Comparison of ENCODE assay signal across 23 cellular contexts in the genomic region with DNA sequence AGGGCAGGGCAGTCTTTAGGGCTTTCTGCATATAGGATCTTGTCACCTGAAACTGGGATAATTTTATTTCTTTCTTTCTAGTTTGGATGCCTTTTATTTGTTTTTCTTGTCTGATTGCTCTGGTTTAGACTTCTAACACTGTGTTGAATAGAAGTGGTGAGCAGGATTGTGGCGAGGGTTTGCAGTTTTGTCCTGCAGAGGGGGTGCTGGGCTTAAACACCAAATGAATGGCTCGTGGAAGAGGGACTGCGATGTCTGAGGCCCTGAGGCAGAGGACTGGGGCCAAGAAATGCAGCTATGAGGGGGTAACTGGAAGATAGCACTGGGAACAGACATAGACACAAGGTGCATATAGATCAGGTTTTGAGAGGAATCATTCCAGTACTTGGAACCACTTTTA. TPM values are rescaled to one million over a fixed set of nuclear protein-coding genes. Genes with fewer than 3 reads are reported as not detected.
DNase-seq lines count a peak whose midpoint lies in the region; ATAC-seq and TF ChIP-seq lines count a peak whose summit lies in the region.
"Had no signal": no experiment of that assay in that cellular context is flagged by ENCODE, and none has a peak within 500 bp of the region (broad histone marks: within the 10 kb centered on the region; RNA-seq: fewer than 3 reads in every experiment).

No MANE protein-coding gene starts in this region.

- no peak overlapping the region for H3K4me3 ChIP-seq in BE2C (ENCODE audit: low read depth, low read length)
- H3K4me3 ChIP-seq in CD4-positive, alpha-beta memory T cell (ENCODE audit: low read length in 2 of 2) = no peak overlapping the region
- H3K4me3 ChIP-seq: cardiac muscle cell, SJSA1, tibial nerve had no signal

- no peak for DNase-seq in BE2C
- no peak for DNase-seq in CD4-positive, alpha-beta memory T cell
- no peak for DNase-seq in activated T-helper 1 cell treated with anti-CD3 and anti-CD28 coated beads, Interleukin-12 subunit alpha, Interleukin-12 subunit beta, Interleukin-2, Interleukin-4 antibody, amounts not matched to agents 30 ng/mL and 10 ng/mL and 1 ng/mL, durations not matched to agents 14 hours and 24 hours and 36 hours (ENCODE audit: low spot score)
- no peak for DNase-seq in foreskin keratinocyte
- no peak for DNase-seq in AG08396 (ENCODE audit: low spot score)
- no peak for DNase-seq in dedifferentiated amniotic fluid mesenchymal stem cell (ENCODE audit: extremely low spot score)
- no peak for DNase-seq in nucleus accumbens (lab: John Stamatoyannopoulos, UW)
- DNase-seq: activated effector memory CD4-positive, alpha-beta T cell treated with Interleukin-2 at 50 U/mL for 16 hours; DMS79 treated with DMSO at 0.1 percent for 48 hours; effector CD4-positive, alpha-beta T cell; KG1; mesendoderm; MV-4-11; NCI-H1930; NCI-H226; stimulated activated naive CD4-positive, alpha-beta T cell treated with Interleukin-2 at 50 U/mL for 16 hours; T-helper 17 cell had no signal

- POLR2A ChIA-PET in CD4-positive, alpha-beta memory T cell (lab: Charles Lee; ENCODE audit: partially characterized antibody) = no interaction called here

- peaks cover 29 to 32% of the 10 kb centered on the region in 2 donors for H3K36me3 Mint-ChIP-seq in CD4-positive, alpha-beta memory T cell
- peaks cover 43% of the 10 kb centered on the region for H3K36me3 Mint-ChIP-seq in activated T-helper 1 cell treated with anti-CD3 and anti-CD28 coated beads, Interleukin-12 subunit alpha, Interleukin-12 subunit beta, Interleukin-2, Interleukin-4 antibody, amounts not matched to agents 30 ng/mL and 10 ng/mL and 1 ng/mL, durations not matched to agents 14 hours and 24 hours and 36 hours (ENCODE audit: low read depth)

- H3K4me1 ChIP-seq in BE2C (no peaks in the 10 kb centered on the region), foreskin keratinocyte (no peaks in the 10 kb centered on the region)
- H3K4me1 ChIP-seq in CD4-positive, alpha-beta memory T cell (ENCODE audit: insufficient read depth, low read length) = peaks cover 13% of the 10 kb centered on the region
- H3K4me1 ChIP-seq: SJSA1 had no signal

- ATAC-seq in foreskin keratinocyte = no peak
- ATAC-seq: esophagus mucosa, Panc1, T-helper 17 cell had no signal

- no peaks in the 10 kb centered on the region for H3K27me3 Mint-ChIP-seq in CD4-positive, alpha-beta memory T cell
- H3K27me3 Mint-ChIP-seq in activated T-helper 1 cell treated with anti-CD3 and anti-CD28 coated beads, Interleukin-12 subunit alpha, Interleukin-12 subunit beta, Interleukin-2, Interleukin-4 antibody, amounts not matched to agents 30 ng/mL and 10 ng/mL and 1 ng/mL, durations not matched to agents 14 hours and 24 hours and 36 hours (ENCODE audit: insufficient read depth) = no peaks in the 10 kb centered on the region
- H3K27me3 Mint-ChIP-seq: T-helper 17 cell had no signal

- intact Hi-C loops in CD4-positive, alpha-beta memory T cell (cut with micrococcal nuclease) = no loop called here
- intact Hi-C loops in activated T-helper 1 cell treated with anti-CD3 and anti-CD28 coated beads, Interleukin-12 subunit alpha, Interleukin-12 subunit beta, Interleukin-2, Interleukin-4 antibody, amounts not matched to agents 30 ng/mL and 10 ng/mL and 1 ng/mL, durations not matched to agents 14 hours and 24 hours and 36 hours (cut with micrococcal nuclease) = no loop called here

- H3K27me3 ChIP-seq in BE2C (no peaks in the 10 kb centered on the region), foreskin keratinocyte (no peaks in the 10 kb centered on the region)
- no peaks in the 10 kb centered on the region for H3K27me3 ChIP-seq in CD4-positive, alpha-beta memory T cell (ENCODE audit: insufficient read depth, low read length)
- H3K27me3 ChIP-seq: cardiac muscle cell, SJSA1, tibial nerve had no signal

- H3K9me3 ChIP-seq in BE2C = no peaks in the 10 kb centered on the region
- no peaks in the 10 kb centered on the region for H3K9me3 ChIP-seq in CD4-positive, alpha-beta memory T cell (ENCODE audit: control insufficient read depth in 1 of 2, low read length in 2 of 2)
- H3K9me3 ChIP-seq: tibial nerve had no signal

- H3K27ac Mint-ChIP-seq in CD4-positive, alpha-beta memory T cell = peak overlapping the region in 5 of 7 donors; percentile 2 to 62 (median 43)
- peak overlapping the region; percentile 25 for H3K27ac Mint-ChIP-seq in activated T-helper 1 cell treated with anti-CD3 and anti-CD28 coated beads, Interleukin-12 subunit alpha, Interleukin-12 subunit beta, Interleukin-2, Interleukin-4 antibody, amounts not matched to agents 30 ng/mL and 10 ng/mL and 1 ng/mL, durations not matched to agents 14 hours and 24 hours and 36 hours
- H3K27ac Mint-ChIP-seq: nephron, T-helper 17 cell had no signal

- peak; percentile 36; the same call in 1 of the 2 replicates for TF ChIP-seq CTCF in BE2C (IDR thresholded peaks at IDR 0.05; ENCODE audit: low read depth, low read length)
- peak; percentile 38 for TF ChIP-seq CTCF in foreskin keratinocyte (conservative IDR thresholded peaks at IDR 0.05)

- peaks cover 22 to 51% (median 28%) of the 10 kb centered on the region in 4 donors for H3K4me1 Mint-ChIP-seq in CD4-positive, alpha-beta memory T cell
- peaks cover 34% of the 10 kb centered on the region for H3K4me1 Mint-ChIP-seq in activated T-helper 1 cell treated with anti-CD3 and anti-CD28 coated beads, Interleukin-12 subunit alpha, Interleukin-12 subunit beta, Interleukin-2, Interleukin-4 antibody, amounts not matched to agents 30 ng/mL and 10 ng/mL and 1 ng/mL, durations not matched to agents 14 hours and 24 hours and 36 hours (ENCODE audit: low read depth)

- peaks cover 9% of the 10 kb centered on the region for H3K36me3 ChIP-seq in BE2C
- peaks cover 8% of the 10 kb centered on the region for H3K36me3 ChIP-seq in CD4-positive, alpha-beta memory T cell (ENCODE audit: insufficient read depth, low read length)
- H3K36me3 ChIP-seq: cardiac muscle cell had no signal

- CTCF ChIA-PET in CD4-positive, alpha-beta memory T cell (lab: Charles Lee; ENCODE audit: partially characterized antibody) = interaction anchor here (1.3 kb wide), 1 partner anchor 13 kb away, joined by 3 read pairs; no protein-coding TSS in a partner anchor

- H3K27ac ChIP-seq in CD4-positive, alpha-beta memory T cell (ENCODE audit: low read depth, low read length) = no peak overlapping the region
- H3K27ac ChIP-seq in foreskin keratinocyte = no peak overlapping the region
- H3K27ac ChIP-seq: cardiac muscle cell, SJSA1, tibial nerve had no signal

- H3K9me3 Mint-ChIP-seq in CD4-positive, alpha-beta memory T cell = no peaks in the 10 kb centered on the region
- peaks cover 4% of the 10 kb centered on the region for H3K9me3 Mint-ChIP-seq in activated T-helper 1 cell treated with anti-CD3 and anti-CD28 coated beads, Interleukin-12 subunit alpha, Interleukin-12 subunit beta, Interleukin-2, Interleukin-4 antibody, amounts not matched to agents 30 ng/mL and 10 ng/mL and 1 ng/mL, durations not matched to agents 14 hours and 24 hours and 36 hours

- H3K4me3 Mint-ChIP-seq in CD4-positive, alpha-beta memory T cell = no peak overlapping the region
- no peak overlapping the region for H3K4me3 Mint-ChIP-seq in activated T-helper 1 cell treated with anti-CD3 and anti-CD28 coated beads, Interleukin-12 subunit alpha, Interleukin-12 subunit beta, Interleukin-2, Interleukin-4 antibody, amounts not matched to agents 30 ng/mL and 10 ng/mL and 1 ng/mL, durations not matched to agents 14 hours and 24 hours and 36 hours
- H3K4me3 Mint-ChIP-seq: nephron, T-helper 17 cell had no signal

RNA-seq across cellular contexts. Expression of a gene that starts 20.4 kb away (rescaled TPM):
- polyA plus RNA-seq in BE2C (2012; ENCODE audit: insufficient read depth, insufficient read length, low read depth) = 51.8 TPM
- total RNA-seq in CD4-positive, alpha-beta memory T cell = 10 to 100 TPM; 35.7 to 39.3 TPM
- 100 to 1,000 TPM in 1 of 2 donors, 10 to 100 TPM in 1; 82.4 to 116 TPM for polyA plus RNA-seq in CD4-positive, alpha-beta memory T cell
- total RNA-seq in activated T-helper 1 cell treated with anti-CD3 and anti-CD28 coated beads, Interleukin-12 subunit alpha, Interleukin-12 subunit beta, Interleukin-2, Interleukin-4 antibody, amounts not matched to agents 30 ng/mL and 10 ng/mL and 1 ng/mL, durations not matched to agents 14 hours and 24 hours and 36 hours = 121 TPM in 2 replicates
- total RNA-seq in foreskin keratinocyte = 70.5 and 71.9 TPM in 2 replicates
- polyA plus RNA-seq in foreskin keratinocyte = 85.0 and 93.1 TPM in 2 replicates
